Comparison of ENCODE assay signal across 17 cellular contexts in genomic region chr7:80783688-80784327, GRCh38.
DNase-seq lines count a peak whose midpoint lies in the region; ATAC-seq, FAIRE-seq and TF ChIP-seq lines count a peak whose summit lies in the region.
"Had no signal": no experiment of that assay in that cellular context is flagged by ENCODE, and none has a peak within 500 bp of the region (broad histone marks: within the 10 kb centered on the region; RNA-seq: fewer than 3 reads in every experiment).

No MANE protein-coding gene starts in this region.

- no peaks in the 10 kb centered on the region for H3K27me3 ChIP-seq in neural progenitor cell

- H3K4me2 ChIP-seq in A549 (peak overlapping the region; percentile 49), neural progenitor cell (no peak overlapping the region)

- H3K9ac ChIP-seq in neural progenitor cell = no peak overlapping the region

- DNase-seq in A549 (ENCODE audit: low read depth in 1 of 2, low spot score in 1 of 2) (no peak), M059J (ENCODE audit: low read depth) (peak; percentile 42), chondrocyte (ENCODE audit: low spot score) (no peak), neural progenitor cell (ENCODE audit: low spot score) (no peak), NCI-H187 (lab: John Stamatoyannopoulos, UW) (no peak), OCI-M1 (lab: John Stamatoyannopoulos, UW) (no peak)
- DNase-seq in activated CD8-positive, alpha-beta memory T cell treated with anti-CD3 and anti-CD28 coated beads for 24 hours = no peak
- DNase-seq: activated CD4-positive, alpha-beta T cell treated with anti-CD3 and anti-CD28 coated beads, Interleukin-2, amount 10 ng/mL, durations not matched to agents 7 days and 5 days; central memory CD4-positive, alpha-beta T cell; DMS53; NCI-H2029 treated with DMSO at 0.1 percent for 48 hours; NK-92 treated with Interleukin-12 subunit alpha and Interleukin-12 subunit beta, amount 100 ng/mL, for 24 hours; stimulated activated CD8-positive, alpha-beta memory T cell treated with anti-CD3 and anti-CD28 coated beads, Interleukin-4, amount 100 ng/mL, for 48 hours; T-cell had no signal

- CTCF ChIA-PET in A549 (lab: Yijun Ruan, JAX) = interaction anchor here (1.0 to 1.4 kb wide), 4 partner anchors 10 to 686 kb away, joined by 3 to 6 read pairs (median 4); no protein-coding TSS in a partner anchor

- no peaks in the 10 kb centered on the region for H3K36me3 ChIP-seq in neural progenitor cell
- H3K36me3 ChIP-seq: HAP-1 had no signal

- H3F3A ChIP-seq in neural progenitor cell (ENCODE audit: low read depth) = no peaks in the 10 kb centered on the region

- H2AFZ ChIP-seq in neural progenitor cell (replicated peaks) = no peak overlapping the region

- H3K27me3 Mint-ChIP-seq in chondrocyte (ENCODE audit: low read depth) = no peaks in the 10 kb centered on the region
- H3K27me3 Mint-ChIP-seq in neural progenitor cell (ENCODE audit: insufficient read depth, low read depth) = peaks cover 3% of the 10 kb centered on the region
- H3K27me3 Mint-ChIP-seq: activated CD4-positive, alpha-beta T cell treated with anti-CD3 and anti-CD28 coated beads, Interleukin-2, amount 10 ng/mL, durations not matched to agents 7 days and 5 days; activated T-helper 17 cell treated with anti-CD3 and anti-CD28 coated beads, Interleukin-2, amount 50 U/mL, for 72 hours; T-cell had no signal

- WGBS in A549 (ENCODE audit: missing lambda C conversion rate) = 33% methylated on average over 2 of the region's 2 CpGs

- no peaks in the 10 kb centered on the region for H4K20me1 ChIP-seq in neural progenitor cell (ENCODE audit: low read depth)

- ATAC-seq in A549 (peak in 1 of 2 experiments; percentile 42; a peak in 3 of 6 replicates), HG03378 (IDR thresholded peaks at IDR 0.05; ENCODE audit: unreplicated experiment) (no peak)
- ATAC-seq: activated T-helper 17 cell treated with anti-CD3 and anti-CD28 coated beads, Interleukin-2, amount 50 U/mL, for 72 hours; T-cell had no signal

- peak; percentile 23 for FAIRE-seq in A549 (lab: Jason Lieb, UNC)

- H3K4me3 Mint-ChIP-seq in chondrocyte (ENCODE audit: unreplicated experiment) (peak overlapping the region; percentile 23), neural progenitor cell (peak overlapping the region; percentile 61)
- H3K4me3 Mint-ChIP-seq: activated CD4-positive, alpha-beta T cell treated with anti-CD3 and anti-CD28 coated beads, Interleukin-2, amount 10 ng/mL, durations not matched to agents 7 days and 5 days; activated T-helper 17 cell treated with anti-CD3 and anti-CD28 coated beads, Interleukin-2, amount 50 U/mL, for 72 hours; T-cell had no signal

- no peaks in the 10 kb centered on the region for H3K9me3 ChIP-seq in A549
- no peaks in the 10 kb centered on the region for H3K9me3 ChIP-seq in neural progenitor cell (ENCODE audit: low read depth)
- H3K9me3 ChIP-seq: HAP-1 had no signal

- TF ChIP-seq EP300 in A549 (IDR thresholded peaks at IDR 0.05) = no peak

- POLR2A ChIA-PET in A549 (lab: Yijun Ruan, JAX) = no interaction called here

- H3K79me2 ChIP-seq in neural progenitor cell (ENCODE audit: low read depth) = no peaks in the 10 kb centered on the region

- H3K27ac Mint-ChIP-seq in chondrocyte (ENCODE audit: unreplicated experiment) (peak overlapping the region; percentile 83), neural progenitor cell (peak overlapping the region; percentile 0)
- H3K27ac Mint-ChIP-seq: activated CD4-positive, alpha-beta T cell treated with anti-CD3 and anti-CD28 coated beads, Interleukin-2, amount 10 ng/mL, durations not matched to agents 7 days and 5 days; activated T-helper 17 cell treated with anti-CD3 and anti-CD28 coated beads, Interleukin-2, amount 50 U/mL, for 72 hours; T-cell had no signal

- H3K9me3 Mint-ChIP-seq in chondrocyte (ENCODE audit: low read depth) = no peaks in the 10 kb centered on the region
- H3K9me3 Mint-ChIP-seq in neural progenitor cell = no peaks in the 10 kb centered on the region
- H3K9me3 Mint-ChIP-seq: activated CD4-positive, alpha-beta T cell treated with anti-CD3 and anti-CD28 coated beads, Interleukin-2, amount 10 ng/mL, durations not matched to agents 7 days and 5 days had no signal

- TF ChIP-seq RAD21 in A549 (conservative IDR thresholded peaks at IDR 0.05 in 1 of 2, IDR thresholded peaks at IDR 0.05 in 1 of 2) = no peak

- peaks cover 65% of the 10 kb centered on the region for H3K4me1 Mint-ChIP-seq in chondrocyte (ENCODE audit: low read depth)
- H3K4me1 Mint-ChIP-seq in neural progenitor cell = peaks cover 38% of the 10 kb centered on the region
- H3K4me1 Mint-ChIP-seq: activated CD4-positive, alpha-beta T cell treated with anti-CD3 and anti-CD28 coated beads, Interleukin-2, amount 10 ng/mL, durations not matched to agents 7 days and 5 days; activated T-helper 17 cell treated with anti-CD3 and anti-CD28 coated beads, Interleukin-2, amount 50 U/mL, for 72 hours; T-cell had no signal

- TF ChIP-seq POLR2A in A549 (IDR thresholded peaks at IDR 0.05; ENCODE audit: low read length) = no peak

- H3K4me3 ChIP-seq in A549 (no peak overlapping the region), neural progenitor cell (no peak overlapping the region)
- H3K4me3 ChIP-seq: HAP-1 had no signal

- peak overlapping the region; percentile 74 to 78 for H3K27ac ChIP-seq in A549
- H3K27ac ChIP-seq in neural progenitor cell = no peak overlapping the region

- H3K4me1 ChIP-seq in A549 (peaks cover 76% of the 10 kb centered on the region), neural progenitor cell (no peaks in the 10 kb centered on the region)

- peaks cover 1% of the 10 kb centered on the region for H3K36me3 Mint-ChIP-seq in chondrocyte (ENCODE audit: low read depth)
- peaks cover 11% of the 10 kb centered on the region for H3K36me3 Mint-ChIP-seq in neural progenitor cell
- H3K36me3 Mint-ChIP-seq: T-cell had no signal

- TF ChIP-seq CTCF in A549 (IDR thresholded peaks at IDR 0.05) (no peak), chondrocyte (IDR thresholded peaks at IDR 0.05) (peak; percentile 25), neural progenitor cell (IDR thresholded peaks at IDR 0.05) (no peak)

TF ChIP-seq in A549, 52 proteins besides CTCF, POLR2A, EP300 and RAD21:
- TF ChIP-seq KDM5A (IDR thresholded peaks at IDR 0.05) = no peak
- TF ChIP-seq ATOH8 (CRISPR knock-in tag; IDR thresholded peaks at IDR 0.05; ENCODE audit: low read depth) = no peak
- no peak for TF ChIP-seq SMC3 (IDR thresholded peaks at IDR 0.05)
- TF ChIP-seq ZNF302 (CRISPR knock-in tag; IDR thresholded peaks at IDR 0.05) = no peak
- no peak for TF ChIP-seq HEYL (CRISPR knock-in tag; IDR thresholded peaks at IDR 0.05)
- no peak for TF ChIP-seq MYC (IDR thresholded peaks at IDR 0.05; ENCODE audit: borderline replicate concordance, low read length)
